Comparison of ENCODE assay signal across 18 cellular contexts in the genomic region with DNA sequence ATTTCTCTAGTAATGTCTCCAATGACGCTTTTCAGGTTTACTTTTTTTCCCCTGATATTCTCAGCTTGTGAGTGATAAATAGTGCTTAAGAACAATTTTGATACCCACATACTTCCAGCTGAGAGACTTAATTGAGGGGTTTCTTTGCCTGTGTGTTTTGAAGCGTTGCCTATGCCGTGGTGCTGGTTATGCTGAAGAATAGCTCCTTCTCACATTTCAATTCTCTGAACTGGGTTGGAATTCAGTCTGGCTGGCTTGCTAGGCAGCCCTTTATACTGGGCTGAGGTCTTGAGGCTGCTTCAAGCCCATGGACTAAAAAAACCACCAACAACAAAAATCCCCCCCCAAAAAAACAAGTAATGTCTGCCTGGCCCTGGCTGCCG.
DNase-seq lines count a peak whose midpoint lies in the region; ATAC-seq and TF ChIP-seq lines count a peak whose summit lies in the region.
"Had no signal": no experiment of that assay in that cellular context is flagged by ENCODE, and none has a peak within 500 bp of the region (broad histone marks: within the 10 kb centered on the region; RNA-seq: fewer than 3 reads in every experiment).

No MANE protein-coding gene starts in this region.

- H2BK120ac ChIP-seq in neuronal stem cell (ENCODE audit: low read depth, low read length) = no peak overlapping the region

- no peaks in the 10 kb centered on the region for H3K9me3 Mint-ChIP-seq in endothelial cell (ENCODE audit: unreplicated experiment)
- H3K9me3 Mint-ChIP-seq: stimulated activated effector memory CD8-positive, alpha-beta T cell treated with anti-CD3 and anti-CD28 coated beads, Interleukin-12 subunit alpha, Interleukin-12 subunit beta, amount 100 ng/mL, for 72 hours had no signal

- no peaks in the 10 kb centered on the region for H3K9me2 ChIP-seq in OCI-LY7 (ENCODE audit: insufficient read depth, low read length)

- H3K4me1 Mint-ChIP-seq in endothelial cell (ENCODE audit: unreplicated experiment) = peaks cover 4% of the 10 kb centered on the region
- H3K4me1 Mint-ChIP-seq: stimulated activated effector memory CD8-positive, alpha-beta T cell treated with anti-CD3 and anti-CD28 coated beads, Interleukin-12 subunit alpha, Interleukin-12 subunit beta, amount 100 ng/mL, for 72 hours had no signal

- no peaks in the 10 kb centered on the region; the same call in 1 of the 2 replicates for H3K36me3 ChIP-seq in OCI-LY7 (ENCODE audit: insufficient read depth, low read length)
- no peaks in the 10 kb centered on the region for H3K36me3 ChIP-seq in neuronal stem cell (replicated peaks in 1 of 2; ENCODE audit: control insufficient read depth in 2 of 2, insufficient read depth in 2 of 2, low read length in 2 of 2)

- H2AK5ac ChIP-seq in neuronal stem cell (ENCODE audit: low read depth, low read length) = no peak overlapping the region

- H3K27me3 ChIP-seq in neuronal stem cell (ENCODE audit: control insufficient read depth in 3 of 3, insufficient read depth in 3 of 3, low read depth in 1 of 3, low read length in 3 of 3) = no peaks in the 10 kb centered on the region

- peak; percentile 5 for ATAC-seq in HG03175 (IDR thresholded peaks at IDR 0.05; ENCODE audit: unreplicated experiment)
- ATAC-seq in GM18519 (IDR thresholded peaks at IDR 0.05; ENCODE audit: low FRiP score, unreplicated experiment) = no peak
- ATAC-seq: left lobe of liver; naive thymus-derived CD4-positive, alpha-beta T cell; right cardiac atrium had no signal

- peak overlapping the region; percentile 58; the same call in 1 of the 2 replicates for H2AFZ ChIP-seq in OCI-LY7 (ENCODE audit: low read length)
- H2AFZ ChIP-seq in neuronal stem cell (ENCODE audit: low read length) = peak overlapping the region; percentile 7

- H3K23ac ChIP-seq in neuronal stem cell (ENCODE audit: low read depth, low read length, poor library complexity) = no peak overlapping the region

- no peaks in the 10 kb centered on the region for H3K27me3 Mint-ChIP-seq in endothelial cell (ENCODE audit: unreplicated experiment)
- H3K27me3 Mint-ChIP-seq: CD4-positive, CD25-positive, alpha-beta regulatory T cell; naive thymus-derived CD4-positive, alpha-beta T cell had no signal

- no peak overlapping the region for H3K9ac ChIP-seq in neuronal stem cell (ENCODE audit: low read depth, low read length, poor library complexity)

- H3K4me3 Mint-ChIP-seq in endothelial cell (ENCODE audit: unreplicated experiment) = no peak overlapping the region
- H3K4me3 Mint-ChIP-seq: CD4-positive, CD25-positive, alpha-beta regulatory T cell; naive thymus-derived CD4-positive, alpha-beta T cell; stimulated activated effector memory CD8-positive, alpha-beta T cell treated with anti-CD3 and anti-CD28 coated beads, Interleukin-12 subunit alpha, Interleukin-12 subunit beta, amount 100 ng/mL, for 72 hours had no signal

- intact Hi-C loops in OCI-LY7 (cut with micrococcal nuclease; ENCODE audit: unreplicated experiment) = loop anchor here (1.0 to 5.0 kb wide), 2 partner anchors 13 to 85 kb away; no protein-coding TSS in a partner anchor

- H3K14ac ChIP-seq in neuronal stem cell (ENCODE audit: low read length) = no peak overlapping the region

- peak overlapping the region; percentile 63 for H3K4me2 ChIP-seq in OCI-LY7 (ENCODE audit: low read length)
- no peak overlapping the region for H3K4me2 ChIP-seq in neuronal stem cell (ENCODE audit: insufficient read depth, low read length, poor library complexity, severe bottlenecking)

- TF ChIP-seq CTCF in OCI-LY7 (conservative IDR thresholded peaks at IDR 0.05; ENCODE audit: low read length) (no peak), endothelial cell (IDR thresholded peaks at IDR 0.05; ENCODE audit: unreplicated experiment) (no peak)

- H3K27ac Mint-ChIP-seq in endothelial cell (ENCODE audit: unreplicated experiment) = no peak overlapping the region
- H3K27ac Mint-ChIP-seq: CD4-positive, CD25-positive, alpha-beta regulatory T cell; naive thymus-derived CD4-positive, alpha-beta T cell; stimulated activated effector memory CD8-positive, alpha-beta T cell treated with anti-CD3 and anti-CD28 coated beads, Interleukin-12 subunit alpha, Interleukin-12 subunit beta, amount 100 ng/mL, for 72 hours had no signal

- no peaks in the 10 kb centered on the region for H3K79me1 ChIP-seq in neuronal stem cell (ENCODE audit: low read depth, low read length)

- H2BK12ac ChIP-seq in neuronal stem cell (ENCODE audit: low read length) = no peak overlapping the region

- no TSS peak for BruUV-seq in OCI-LY7 (replicated peaks; lab: Mats Ljungman, UMichigan)

- H3K4me3 ChIP-seq in OCI-LY7 (ENCODE audit: low read depth, low read length, poor library complexity, severe bottlenecking) = peak overlapping the region; percentile 18
- H3K4me3 ChIP-seq in neuronal stem cell (ENCODE audit: low read length in 2 of 2) = no peak overlapping the region

- H3K18ac ChIP-seq in neuronal stem cell (ENCODE audit: low read length) = no peak overlapping the region

- no peak overlapping the region for H2BK5ac ChIP-seq in neuronal stem cell (ENCODE audit: low read length)

- CTCF ChIA-PET in OCI-LY7 (lab: Charles Lee; ENCODE audit: unreplicated experiment) = interaction anchor here (0.7 to 1.0 kb wide), 2 partner anchors 9 to 12 kb away, joined by 3 read pairs; no protein-coding TSS in a partner anchor

- H4K91ac ChIP-seq in neuronal stem cell (ENCODE audit: low read depth, low read length, poor library complexity) = no peak overlapping the region

- H4K20me1 ChIP-seq in OCI-LY7 (ENCODE audit: insufficient read depth, low read length) = no peaks in the 10 kb centered on the region

- DNase-seq in NCI-H2171 treated with DMSO at 0.1 percent for 48 hours (lab: John Stamatoyannopoulos, UW) = peak; percentile 11
- DNase-seq in NCI-H2171 (lab: John Stamatoyannopoulos, UW) = no peak
- no peak for DNase-seq in OCI-LY7 (ENCODE audit: low spot score)
- DNase-seq in neuronal stem cell (ENCODE audit: low spot score) = peak; percentile 44
- DNase-seq in endothelial cell (ENCODE audit: low spot score) = no peak
- DNase-seq in activated CD4-positive, alpha-beta T cell treated with anti-CD3 and anti-CD28 coated beads, Interleukin-2, amount 50 U/mL, for 1 hour = no peak
- DNase-seq: activated CD8-positive, alpha-beta memory T cell treated with anti-CD3 and anti-CD28 coated beads, Interleukin-2, amount 50 U/mL, for 4 hours; activated naive CD4-positive, alpha-beta T cell treated with anti-CD3 and anti-CD28 coated beads, Interleukin-2, amount 50 U/mL, for 16 hours; CD4-positive, CD25-positive, alpha-beta regulatory T cell; NCI-H2029; right cardiac atrium; stimulated activated CD4-positive, alpha-beta T cell treated with anti-CD3 and anti-CD28 coated beads, Interleukin-4, amount 100 ng/mL, for 4 hours had no signal

- H3K9me3 ChIP-seq in OCI-LY7 (ENCODE audit: low read length) (peaks cover 16% of the 10 kb centered on the region), neuronal stem cell (replicated peaks in 1 of 2; ENCODE audit: control insufficient read depth in 2 of 2, insufficient read depth in 1 of 2, low read depth in 1 of 2, low read length in 2 of 2) (peaks cover 0 to 7% of the 10 kb centered on the region in 2 donors)

- no peaks in the 10 kb centered on the region for H3K36me3 Mint-ChIP-seq in endothelial cell (ENCODE audit: low read depth, unreplicated experiment)
- H3K36me3 Mint-ChIP-seq: CD4-positive, CD25-positive, alpha-beta regulatory T cell; stimulated activated effector memory CD8-positive, alpha-beta T cell treated with anti-CD3 and anti-CD28 coated beads, Interleukin-12 subunit alpha, Interleukin-12 subunit beta, amount 100 ng/mL, for 72 hours had no signal

- H4K8ac ChIP-seq in neuronal stem cell (ENCODE audit: low read depth, low read length) = no peak overlapping the region

- no peak overlapping the region for H2BK15ac ChIP-seq in neuronal stem cell (ENCODE audit: low read length)

- POLR2A ChIA-PET in OCI-LY7 (lab: Charles Lee) = interaction anchor here (0.7 to 2.4 kb wide), 8 partner anchors 10 to 765 kb away, joined by 3 to 20 read pairs (median 3); no protein-coding TSS in a partner anchor

- H3K4me1 ChIP-seq in OCI-LY7 (ENCODE audit: insufficient read depth, low read length, poor library complexity, severe bottlenecking) = peaks cover 52% of the 10 kb centered on the region
- peaks cover 11 to 34% of the 10 kb centered on the region in 2 donors for H3K4me1 ChIP-seq in neuronal stem cell (ENCODE audit: control insufficient read depth in 2 of 2, insufficient read depth in 1 of 2, low read depth in 1 of 2, low read length in 2 of 2)

- H3K27ac ChIP-seq in OCI-LY7 (ENCODE audit: low read depth, low read length, poor library complexity, severe bottlenecking) (peak overlapping the region; percentile 72), neuronal stem cell (replicated peaks; ENCODE audit: low read length) (peak overlapping the region; percentile 83)
- H3K27ac ChIP-seq: 22Rv1 had no signal

- no peaks in the 10 kb centered on the region for H3K79me2 ChIP-seq in OCI-LY7 (ENCODE audit: insufficient read depth, low read depth, low read length)

- WGBS in neuronal stem cell (ENCODE audit: extremely low coverage in 2 of 2, insufficient read length in 2 of 2, insufficient replicate concordance in 1 of 2), 2 donors = no CpG with 5 or more reads among the region's 4 CpGs

- no peak overlapping the region for H3K4ac ChIP-seq in neuronal stem cell (ENCODE audit: low read length)

Comparison
In these comparisons a context has a peak if more than half of its experiments do, and no peak if none do; other contexts are left out.
1. DNase-seq: peak in NCI-H2171 treated with DMSO at 0.1 percent for 48 hours (single experiment) and neuronal stem cell (single experiment); none in NCI-H2171 (single experiment), OCI-LY7 (single experiment), endothelial cell (single experiment) and activated CD4-positive, alpha-beta T cell treated with anti-CD3 and anti-CD28 coated beads, Interleukin-2, amount 50 U/mL, for 1 hour (single experiment).